Comparison of ENCODE assay signal across 8 cellular contexts in the genomic region with DNA sequence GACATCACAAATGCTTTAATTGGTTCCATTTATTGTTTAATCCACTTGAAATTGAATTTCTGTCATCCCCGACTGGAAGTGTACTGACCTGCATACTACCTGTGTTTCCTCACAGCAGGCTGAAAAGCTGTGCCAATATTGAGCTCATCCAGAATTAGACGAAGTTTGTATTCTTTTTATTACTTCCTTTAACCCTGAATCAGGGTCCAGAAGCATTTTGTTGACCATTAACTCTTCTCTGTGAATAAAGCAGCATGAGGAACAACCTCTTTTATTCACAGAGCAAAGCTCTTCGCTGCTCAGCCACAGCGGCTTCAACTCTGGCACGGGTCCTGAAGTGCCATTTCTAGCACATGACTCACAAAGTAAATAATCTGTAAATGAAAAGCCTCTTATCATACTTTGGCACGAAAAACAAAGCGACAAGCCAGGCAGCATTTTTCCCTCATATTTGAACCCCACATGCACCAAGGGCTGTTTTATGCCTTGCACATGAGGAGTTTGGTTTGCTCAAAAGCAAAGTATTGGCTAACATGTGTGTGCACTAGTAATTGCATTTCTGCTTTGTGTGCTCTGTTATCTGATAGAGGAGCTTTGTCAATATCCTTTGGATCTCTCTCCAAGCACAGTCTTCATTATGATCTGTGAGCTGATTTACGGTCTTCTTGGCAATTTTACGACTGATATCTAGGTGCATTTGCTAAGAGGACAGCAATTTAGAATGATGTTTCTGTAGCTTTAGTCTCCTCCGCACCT. TPM values are rescaled to one million over a fixed set of nuclear protein-coding genes. Genes with fewer than 3 reads are reported as not detected.
A peak's percentile ranks its signal among the peaks of the same experiment; 100 is the strongest.
DNase-seq lines count a peak whose midpoint lies in the region; ATAC-seq and TF ChIP-seq lines count a peak whose summit lies in the region.

No MANE protein-coding gene starts in this region.

- no peak overlapping the region for H3K4me3 Mint-ChIP-seq in CD8-positive, alpha-beta memory T cell

- H3K27ac ChIP-seq in ovary = peak overlapping the region; percentile 57 to 75
- H3K27ac ChIP-seq in CD8-positive, alpha-beta memory T cell (ENCODE audit: low read depth, low read length) = no peak overlapping the region

- H3K4me1 Mint-ChIP-seq in CD8-positive, alpha-beta memory T cell = peaks cover 3 to 5% (median 5%) of the 10 kb centered on the region in 3 donors

- peaks cover 28 to 46% of the 10 kb centered on the region in 2 donors for H3K27me3 Mint-ChIP-seq in CD8-positive, alpha-beta memory T cell

- H3K36me3 Mint-ChIP-seq in CD8-positive, alpha-beta memory T cell = no peaks in the 10 kb centered on the region

- H3K4me1 ChIP-seq in ovary (ENCODE audit: insufficient read depth) = peaks cover 7% of the 10 kb centered on the region
- H3K4me1 ChIP-seq in CD8-positive, alpha-beta memory T cell (ENCODE audit: insufficient read depth, low read length) = no peaks in the 10 kb centered on the region

- CTCF ChIA-PET in CD8-positive, alpha-beta memory T cell (lab: Charles Lee) = no interaction called here

- POLR2A ChIA-PET in CD8-positive, alpha-beta memory T cell (lab: Charles Lee) = no interaction called here

- H3K9me3 Mint-ChIP-seq in CD8-positive, alpha-beta memory T cell = no peaks in the 10 kb centered on the region

- TF ChIP-seq CTCF in fibroblast of mammary gland (conservative IDR thresholded peaks at IDR 0.05; ENCODE audit: control insufficient read depth, insufficient read depth, low read depth, low read length) (no peak), ovary (IDR thresholded peaks at IDR 0.05) (no peak)

- ATAC-seq in HG02610 (IDR thresholded peaks at IDR 0.05; ENCODE audit: unreplicated experiment) (no peak), HG03280 (IDR thresholded peaks at IDR 0.05; ENCODE audit: unreplicated experiment) (no peak)

- no peaks in the 10 kb centered on the region for H3K36me3 ChIP-seq in ovary
- H3K36me3 ChIP-seq in CD8-positive, alpha-beta memory T cell (ENCODE audit: insufficient read depth, low read length) = no peaks in the 10 kb centered on the region

- peak; percentile 66 for DNase-seq in HuH-7 (ENCODE audit: low spot score)
- DNase-seq in SHP77 (lab: John Stamatoyannopoulos, UW) = peak; percentile 93 to 96
- peak; percentile 79 for DNase-seq in fibroblast of mammary gland (ENCODE audit: low read depth)
- peak; percentile 81 to 89 (median 87) for DNase-seq in ovary
- no peak for DNase-seq in NCI-H2227 (lab: John Stamatoyannopoulos, UW; ENCODE audit: unreplicated experiment)
- DNase-seq in CD8-positive, alpha-beta memory T cell = no peak

- TF ChIP-seq EP300 in ovary (IDR thresholded peaks at IDR 0.05) = no peak

- H3K9me3 ChIP-seq in ovary = no peaks in the 10 kb centered on the region
- no peaks in the 10 kb centered on the region for H3K9me3 ChIP-seq in CD8-positive, alpha-beta memory T cell (ENCODE audit: low read length)

- intact Hi-C loops in ovary (cut with DNase I) = loop anchor here in 1 of 4 donors (5.0 kb wide), 1 partner anchor 52 kb away; a partner anchor contains a TSS

- TF ChIP-seq POLR2A in ovary (IDR thresholded peaks at IDR 0.05) = no peak

- H3K4me3 ChIP-seq in fibroblast of mammary gland (ENCODE audit: control insufficient read depth, low read depth, low read length) (peak overlapping the region; percentile 3), ovary (no peak overlapping the region)
- no peak overlapping the region for H3K4me3 ChIP-seq in CD8-positive, alpha-beta memory T cell (ENCODE audit: low read length)

- no peaks in the 10 kb centered on the region for H3K27me3 ChIP-seq in ovary
- H3K27me3 ChIP-seq in CD8-positive, alpha-beta memory T cell (ENCODE audit: insufficient read depth, low read length, poor library complexity, severe bottlenecking) = peaks cover 9% of the 10 kb centered on the region

- 6 to 8% (median 7%) methylated on average over 10 of the region's 10 CpGs for WGBS in ovary, 3 donors

- no peak overlapping the region for H3K27ac Mint-ChIP-seq in CD8-positive, alpha-beta memory T cell

RNA-seq across cellular contexts. Expression of a gene that starts 33.0 kb away (rescaled TPM):
- total RNA-seq in ovary = under 1 TPM in 3 of 7 donors, not detected in 4; 0.50 to 0.95 (median 0.64) TPM
- polyA plus RNA-seq in ovary = 1 to 10 TPM in 1 of 2 donors, under 1 TPM in 1; 0.10 to 1.2 TPM
- not detected for total RNA-seq in CD8-positive, alpha-beta memory T cell
- not detected for polyA plus RNA-seq in CD8-positive, alpha-beta memory T cell

RNA-seq across cellular contexts. Expression of a gene that starts 52.4 kb away (rescaled TPM):
- total RNA-seq in ovary = 100 to 1,000 TPM in 5 of 7 donors, 10 to 100 TPM in 2; 32.7 to 175 (median 120) TPM
- polyA plus RNA-seq in ovary = 10 to 100 TPM; 22.6 to 26.4 TPM
- total RNA-seq in CD8-positive, alpha-beta memory T cell = 100 to 1,000 TPM; 159 to 171 TPM
- 10.8 TPM for polyA plus RNA-seq in CD8-positive, alpha-beta memory T cell

RNA-seq across cellular contexts. Expression of a gene that starts 57.8 kb away (rescaled TPM):
- total RNA-seq in ovary = 1 to 10 TPM in 4 of 7 donors, under 1 TPM in 2, not detected in 1; 0.43 to 1.9 (median 1.4) TPM
- polyA plus RNA-seq in ovary = under 1 TPM; 0.70 to 0.98 TPM
- 1 to 10 TPM; 6.7 to 7.3 TPM for total RNA-seq in CD8-positive, alpha-beta memory T cell
- polyA plus RNA-seq in CD8-positive, alpha-beta memory T cell = 0.55 TPM

Comparison
In these comparisons a context has a peak if more than half of its experiments do, and no peak if none do; other contexts are left out.
1. DNase-seq: peak in HuH-7 (single experiment), SHP77 (2 of 2), fibroblast of mammary gland (single experiment) and ovary (5 of 5); none in NCI-H2227 (single experiment) and CD8-positive, alpha-beta memory T cell (0 of 5).